In the genomic region with DNA sequence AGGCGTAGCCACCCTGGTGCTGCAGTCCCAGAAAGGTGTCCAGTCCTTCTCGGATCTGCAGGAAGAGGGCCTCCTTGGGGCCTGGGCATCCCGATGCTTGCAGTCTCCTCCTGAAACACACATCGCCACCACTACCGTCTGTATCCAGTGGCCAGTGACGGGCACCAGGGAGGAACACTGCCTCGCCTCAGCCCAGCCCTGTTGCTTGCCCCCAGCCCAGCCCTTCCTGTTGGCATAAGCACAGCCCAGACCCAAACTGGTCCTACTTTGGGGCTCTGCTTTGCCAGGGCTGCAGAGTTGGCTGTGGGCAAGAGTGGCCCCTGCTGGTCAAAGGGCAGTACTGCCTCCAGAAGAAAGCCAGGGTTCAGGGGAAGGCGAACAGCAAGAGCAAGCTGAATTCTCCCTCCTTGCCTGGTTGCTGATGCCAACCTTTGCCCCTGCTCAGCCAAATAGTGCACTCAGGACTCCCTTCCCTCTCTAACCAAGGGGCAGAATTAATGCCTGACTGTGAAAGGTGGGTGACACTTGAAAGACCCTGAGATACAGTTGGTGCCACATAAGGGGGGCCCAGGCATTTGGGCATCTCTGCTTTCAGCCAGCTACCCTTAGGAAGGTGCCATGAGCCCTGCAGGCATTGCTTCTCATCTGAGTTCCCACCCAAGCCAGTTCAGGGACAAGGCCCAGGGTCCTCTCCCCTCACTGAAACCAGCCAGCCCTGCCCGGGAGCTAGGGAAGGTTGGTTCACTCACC, we compare ENCODE assay signal across 8 cellular contexts. TPM values are rescaled to one million over a fixed set of nuclear protein-coding genes. Genes with fewer than 3 reads are reported as not detected.
DNase-seq lines count a peak whose midpoint lies in the region; ATAC-seq, FAIRE-seq and TF ChIP-seq lines count a peak whose summit lies in the region.

No MANE protein-coding gene starts in this region.

- no peak overlapping the region for H3K9ac ChIP-seq in trophoblast cell (ENCODE audit: low read length)

- TF ChIP-seq CTCF in LNCAP (IDR thresholded peaks at IDR 0.05) = peak; percentile 100
- TF ChIP-seq CTCF in tibial nerve (IDR thresholded peaks at IDR 0.05) = peak; percentile 97 to 99 (median 99)

- no peak overlapping the region for H2BK120ac ChIP-seq in trophoblast cell (ENCODE audit: insufficient read depth, low read length, poor library complexity)

- intact Hi-C loops in Right ventricle myocardium superior (cut with DNase I) = loop anchor here (2.0 kb wide), 1 partner anchor 51 kb away; no protein-coding TSS in a partner anchor

- H3K4me1 ChIP-seq in ACC112 (ENCODE audit: control insufficient read depth, insufficient read depth, low read length, unreplicated experiment) (peaks cover 13% of the 10 kb centered on the region), trophoblast cell (ENCODE audit: control insufficient read depth in 1 of 2, insufficient read depth in 2 of 2, low read length in 2 of 2) (no peaks in the 10 kb centered on the region), tibial nerve (peaks cover 0 to 43% (median 15%) of the 10 kb centered on the region in 4 donors)

- FAIRE-seq in GM18507 (lab: Jason Lieb, UNC) = peak; percentile 92

- no peak overlapping the region for H3K4me2 ChIP-seq in trophoblast cell (ENCODE audit: low read length)

- ATAC-seq in activated naive CD4-positive, alpha-beta T cell treated with anti-CD3 and anti-CD28 coated beads, Interleukin-2, amount 50 U/mL, for 72 hours = peak; percentile 96 to 97
- peak; percentile 94 for ATAC-seq in Right ventricle myocardium superior (ENCODE audit: poor library complexity)

- peak overlapping the region; percentile 16 for H2AK5ac ChIP-seq in trophoblast cell (ENCODE audit: low read length)

- TF ChIP-seq EP300 in tibial nerve (IDR thresholded peaks at IDR 0.05) = peak in 1 of 2 donors; percentile 49

- H3K18ac ChIP-seq in trophoblast cell (ENCODE audit: low read length) = no peak overlapping the region

- WGBS in trophoblast cell (ENCODE audit: extremely low coverage, insufficient coverage, insufficient read length) = no CpG with 5 or more reads among the region's 9 CpGs
- 8 to 15% methylated on average over 5 to 8 of the region's 9 CpGs for WGBS in tibial nerve, 2 donors

- H3K4me3 ChIP-seq in ACC112 (ENCODE audit: low read depth, low read length) (no peak overlapping the region; the same call in 1 of the 2 replicates), trophoblast cell (ENCODE audit: low read depth, low read length) (no peak overlapping the region), tibial nerve (peak overlapping the region; percentile 17 to 48 (median 37))

- H3K14ac ChIP-seq in trophoblast cell (ENCODE audit: low read length) = no peak overlapping the region

- H2AFZ ChIP-seq in ACC112 (ENCODE audit: low read length, unreplicated experiment) (peak overlapping the region; percentile 76), trophoblast cell (ENCODE audit: insufficient read depth, low read length, poor library complexity) (no peak overlapping the region)

- no peak overlapping the region for H2BK5ac ChIP-seq in trophoblast cell (ENCODE audit: low read depth, low read length, poor library complexity)

- H3K79me1 ChIP-seq in trophoblast cell (ENCODE audit: low read length) = no peaks in the 10 kb centered on the region

- H3K36me3 Mint-ChIP-seq in activated naive CD4-positive, alpha-beta T cell treated with anti-CD3 and anti-CD28 coated beads, Interleukin-2, amount 50 U/mL, for 72 hours = no peaks in the 10 kb centered on the region

- H3K9me3 ChIP-seq in trophoblast cell (ENCODE audit: insufficient read depth, low read depth, low read length) = no peaks in the 10 kb centered on the region
- no peaks in the 10 kb centered on the region for H3K9me3 ChIP-seq in tibial nerve

- no peak overlapping the region for H4K91ac ChIP-seq in trophoblast cell (ENCODE audit: low read depth, low read length)

- DNase-seq in GM18507 (ENCODE audit: extremely low spot score, insufficient read length, low read depth) (peak; percentile 76), SK-N-DZ (ENCODE audit: low spot score) (peak; percentile 72), Right ventricle myocardium superior (peak; percentile 82), trophoblast cell (peak; percentile 58 to 82), tibial nerve (ENCODE audit: low spot score in 2 of 2) (peak in 1 of 2 donors; percentile 74)
- peak; percentile 83 to 88 for DNase-seq in activated naive CD4-positive, alpha-beta T cell treated with anti-CD3 and anti-CD28 coated beads, Interleukin-2, amount 50 U/mL, for 72 hours (ENCODE audit: low spot score in 2 of 2)

- no peak overlapping the region for H4K12ac ChIP-seq in trophoblast cell (ENCODE audit: low read depth, low read length)

- H3K36me3 ChIP-seq in ACC112 (ENCODE audit: insufficient read depth, low read length) (no peaks in the 10 kb centered on the region), trophoblast cell (ENCODE audit: control insufficient read depth in 1 of 2, insufficient read depth in 2 of 2, low read length in 2 of 2) (no peaks in the 10 kb centered on the region), tibial nerve (no peaks in the 10 kb centered on the region)

- H3K9me3 Mint-ChIP-seq in activated naive CD4-positive, alpha-beta T cell treated with anti-CD3 and anti-CD28 coated beads, Interleukin-2, amount 50 U/mL, for 72 hours = no peaks in the 10 kb centered on the region

- H3K27ac Mint-ChIP-seq in activated naive CD4-positive, alpha-beta T cell treated with anti-CD3 and anti-CD28 coated beads, Interleukin-2, amount 50 U/mL, for 72 hours = peak overlapping the region; percentile 76 to 77

- H3K23ac ChIP-seq in trophoblast cell (ENCODE audit: low read length) = no peak overlapping the region

- no peaks in the 10 kb centered on the region for H3K79me2 ChIP-seq in ACC112 (ENCODE audit: control insufficient read depth, insufficient read depth, low read length, unreplicated experiment)
- H3K79me2 ChIP-seq in trophoblast cell (ENCODE audit: control insufficient read depth, insufficient read depth, low read length, poor library complexity) = no peaks in the 10 kb centered on the region

- H3K27me3 ChIP-seq in ACC112 (ENCODE audit: insufficient read depth, low read length) = no peaks in the 10 kb centered on the region
- H3K27me3 ChIP-seq in trophoblast cell (ENCODE audit: insufficient read depth, low read length) = peaks cover under 1% of the 10 kb centered on the region
- no peaks in the 10 kb centered on the region for H3K27me3 ChIP-seq in tibial nerve

- no peak overlapping the region for H3K27ac ChIP-seq in ACC112 (ENCODE audit: low read depth, low read length)
- H3K27ac ChIP-seq in trophoblast cell (ENCODE audit: low read depth, low read length) = no peak overlapping the region
- H3K27ac ChIP-seq in tibial nerve = peak overlapping the region in 3 of 4 donors; percentile 64 to 83 (median 79)

- H2BK12ac ChIP-seq in trophoblast cell (ENCODE audit: low read length) = no peak overlapping the region

- no peak for TF ChIP-seq POLR2A in tibial nerve (IDR thresholded peaks at IDR 0.05)

- no peak overlapping the region for H4K8ac ChIP-seq in trophoblast cell (ENCODE audit: low read depth, low read length)

- H3K4ac ChIP-seq in trophoblast cell (ENCODE audit: low read depth, low read length) = no peak overlapping the region

RNA-seq across cellular contexts. Expression of gene ARHGEF2, which starts 11.1 kb away (rescaled TPM):
- polyA plus RNA-seq in SK-N-DZ (2014; cell fraction: cytosol; rRNA removed) = 27.9 and 32.8 TPM in 2 replicates
- polyA plus RNA-seq in SK-N-DZ (2014; cell fraction: nucleus; rRNA removed) = 34.7 and 45.4 TPM in 2 replicates
- 100 to 1,000 TPM; 131 to 238 TPM for total RNA-seq in activated naive CD4-positive, alpha-beta T cell treated with anti-CD3 and anti-CD28 coated beads, Interleukin-2, amount 50 U/mL, for 72 hours
- total RNA-seq in Right ventricle myocardium superior (55.7 TPM), tibial nerve (100 to 1,000 TPM; 105 to 195 (median 153) TPM)
- 42.1 and 46.5 TPM in 2 replicates for polyA plus RNA-seq in trophoblast cell (2013)

RNA-seq across cellular contexts. Expression of gene SSR2, which starts 31.3 kb away (rescaled TPM):
- polyA plus RNA-seq in SK-N-DZ (2014; cell fraction: cytosol; rRNA removed) = 313 and 427 TPM in 2 replicates
- polyA plus RNA-seq in SK-N-DZ (2014; cell fraction: nucleus; rRNA removed) = 175 and 241 TPM in 2 replicates
- total RNA-seq in activated naive CD4-positive, alpha-beta T cell treated with anti-CD3 and anti-CD28 coated beads, Interleukin-2, amount 50 U/mL, for 72 hours = 100 to 1,000 TPM; 178 TPM
- total RNA-seq in Right ventricle myocardium superior (66.9 TPM), tibial nerve (100 to 1,000 TPM; 172 to 236 (median 212) TPM)
- 723 and 747 TPM in 2 replicates for polyA plus RNA-seq in trophoblast cell (2013)

RNA-seq across cellular contexts. Expression of gene RXFP4, which starts 48.0 kb away (rescaled TPM):
- not detected in 2 replicates for polyA plus RNA-seq in SK-N-DZ (2014; cell fraction: cytosol; rRNA removed)
- not detected in 2 replicates for polyA plus RNA-seq in SK-N-DZ (2014; cell fraction: nucleus; rRNA removed)
- total RNA-seq in activated naive CD4-positive, alpha-beta T cell treated with anti-CD3 and anti-CD28 coated beads, Interleukin-2, amount 50 U/mL, for 72 hours = not detected
- total RNA-seq in Right ventricle myocardium superior (not detected), tibial nerve (not detected)
- polyA plus RNA-seq in trophoblast cell (2013) = not detected in 2 replicates

RNA-seq across cellular contexts. Expression of gene KHDC4, which starts 55.2 kb away (rescaled TPM):
- polyA plus RNA-seq in SK-N-DZ (2014; cell fraction: cytosol; rRNA removed) = 84.3 and 84.8 TPM in 2 replicates
- 250 and 318 TPM in 2 replicates for polyA plus RNA-seq in SK-N-DZ (2014; cell fraction: nucleus; rRNA removed)
- total RNA-seq in activated naive CD4-positive, alpha-beta T cell treated with anti-CD3 and anti-CD28 coated beads, Interleukin-2, amount 50 U/mL, for 72 hours = 100 to 1,000 TPM in 1 of 2 donors, 10 to 100 TPM in 1; 81.2 to 100 TPM
- total RNA-seq in Right ventricle myocardium superior (22.5 TPM), tibial nerve (10 to 100 TPM; 46.8 to 82.8 (median 67.7) TPM)
- polyA plus RNA-seq in trophoblast cell (2013) = 38.9 and 40.5 TPM in 2 replicates

Comparison
In these comparisons a context has a peak if more than half of its experiments do, and no peak if none do; other contexts are left out.
1. H3K27ac ChIP-seq: peak in tibial nerve (3 of 4); none in ACC112 (single experiment) and trophoblast cell (single experiment).
2. H3K4me3 ChIP-seq: peak in tibial nerve (4 of 4); none in ACC112 (single experiment) and trophoblast cell (single experiment).